Comparison of ENCODE assay signal across 8 cellular contexts in genomic region chr15:43799945-43800285, GRCh38. TPM values are rescaled to one million over a fixed set of nuclear protein-coding genes. Genes with fewer than 3 reads are reported as not detected.
A peak's percentile ranks its signal among the peaks of the same experiment; 100 is the strongest.
DNase-seq lines count a peak whose midpoint lies in the region; ATAC-seq lines count a peak whose summit lies in the region.

Gene SERINC4 (minus strand): TSS chr15:43800220. CDS start chr15:43799986, 234 bp downstream.

- peak within 1 kb of the TSS; percentile 23 to 89 for H3K27ac ChIP-seq in aorta (ENCODE audit: low read depth in 1 of 2, low read length in 2 of 2)

- peaks cover 36% of the 10 kb centered on the region for H3K36me3 Mint-ChIP-seq in activated naive CD4-positive, alpha-beta T cell treated with anti-CD3 and anti-CD28 coated beads, Interleukin-2, amount 50 U/mL, for 24 hours
- H3K36me3 Mint-ChIP-seq in central memory CD8-positive, alpha-beta T cell (ENCODE audit: insufficient read depth), result peaks cover 43% of the 10 kb centered on the region

- H3K4me3 Mint-ChIP-seq in activated naive CD4-positive, alpha-beta T cell treated with anti-CD3 and anti-CD28 coated beads, Interleukin-2, amount 50 U/mL, for 24 hours, result peak within 1 kb of the TSS; percentile 100
- peak within 1 kb of the TSS; percentile 96 for H3K4me3 Mint-ChIP-seq in central memory CD8-positive, alpha-beta T cell

- no peaks in the 10 kb centered on the region for H3K27me3 Mint-ChIP-seq in activated naive CD4-positive, alpha-beta T cell treated with anti-CD3 and anti-CD28 coated beads, Interleukin-2, amount 50 U/mL, for 24 hours
- H3K27me3 Mint-ChIP-seq in central memory CD8-positive, alpha-beta T cell, result no peaks in the 10 kb centered on the region

- no peaks in the 10 kb centered on the region for H3K27me3 ChIP-seq in aorta (ENCODE audit: control insufficient read depth in 1 of 2, insufficient read depth in 2 of 2, low read length in 1 of 2)

- H3K36me3 ChIP-seq in aorta (ENCODE audit: control insufficient read depth in 1 of 2, insufficient read depth in 2 of 2, low read length in 1 of 2), result peaks cover 3 to 11% of the 10 kb centered on the region in 2 donors

- 90 to 95% methylated on average over 8 of the region's 8 CpGs for WGBS in aorta, 2 donors

- peak within 1 kb of the TSS; percentile 100 for H3K27ac Mint-ChIP-seq in activated naive CD4-positive, alpha-beta T cell treated with anti-CD3 and anti-CD28 coated beads, Interleukin-2, amount 50 U/mL, for 24 hours
- peak within 1 kb of the TSS; percentile 97 for H3K27ac Mint-ChIP-seq in central memory CD8-positive, alpha-beta T cell (ENCODE audit: low read depth)

- H3K4me1 ChIP-seq in aorta (ENCODE audit: control insufficient read depth in 1 of 2, insufficient read depth in 2 of 2, low read length in 2 of 2), result peaks cover 0 to 4% of the 10 kb centered on the region in 2 donors

- H3K9me3 ChIP-seq in aorta (ENCODE audit: control insufficient read depth, low read length), result no peaks in the 10 kb centered on the region

- intact Hi-C loops in aorta (cut with DNase I), result no loop called here

- no peaks in the 10 kb centered on the region for H3K9me3 Mint-ChIP-seq in activated naive CD4-positive, alpha-beta T cell treated with anti-CD3 and anti-CD28 coated beads, Interleukin-2, amount 50 U/mL, for 24 hours
- no peaks in the 10 kb centered on the region for H3K9me3 Mint-ChIP-seq in central memory CD8-positive, alpha-beta T cell

- peaks cover 60% of the 10 kb centered on the region for H3K4me1 Mint-ChIP-seq in activated naive CD4-positive, alpha-beta T cell treated with anti-CD3 and anti-CD28 coated beads, Interleukin-2, amount 50 U/mL, for 24 hours
- H3K4me1 Mint-ChIP-seq in central memory CD8-positive, alpha-beta T cell, result peaks cover 46% of the 10 kb centered on the region

- DNase-seq in activated naive CD4-positive, alpha-beta T cell treated with Interleukin-2 at 50 U/mL for 16 hours, result no peak
- no peak for DNase-seq in central memory CD8-positive, alpha-beta T cell (ENCODE audit: low spot score in 2 of 2)
- peak; percentile 55 for DNase-seq in mesenteric fat pad (ENCODE audit: low spot score)
- no peak for DNase-seq in aorta
- DNase-seq in HUDEP-2 (lab: John Stamatoyannopoulos, UW; ENCODE audit: unreplicated experiment in 76 of 76), result no peak

- ATAC-seq in central memory CD8-positive, alpha-beta T cell (replicated peaks; ENCODE audit: extremely low read depth, poor library complexity, severe bottlenecking), result no peak
- ATAC-seq in aorta (ENCODE audit: low FRiP score), result peak; percentile 6
- no peak for ATAC-seq in GM21786 (IDR thresholded peaks at IDR 0.05; ENCODE audit: unreplicated experiment)
- ATAC-seq in GM18870 (IDR thresholded peaks at IDR 0.05; ENCODE audit: unreplicated experiment), result no peak

- peak within 1 kb of the TSS; percentile 60 to 93 for H3K4me3 ChIP-seq in aorta (ENCODE audit: low read length in 2 of 2)

RNA-seq across cellular contexts. Expression of gene SERINC4, which starts in this region (rescaled TPM):
- 0.22 TPM for total RNA-seq in mesenteric fat pad
- not detected for total RNA-seq in aorta
- polyA plus RNA-seq in aorta, result under 1 TPM; 0.43 to 0.88 TPM

Comparison
In these comparisons a context has a peak if more than half of its experiments do, and no peak if none do; other contexts are left out.
1. Peak in DNase-seq in mesenteric fat pad; RNA of the gene not detected or under 1 TPM.
2. Peak in ATAC-seq, H3K4me3 ChIP-seq and H3K27ac ChIP-seq in aorta; RNA of the gene not detected or under 1 TPM.